19 cellular contexts compared by ENCODE assay signal in the genomic region with DNA sequence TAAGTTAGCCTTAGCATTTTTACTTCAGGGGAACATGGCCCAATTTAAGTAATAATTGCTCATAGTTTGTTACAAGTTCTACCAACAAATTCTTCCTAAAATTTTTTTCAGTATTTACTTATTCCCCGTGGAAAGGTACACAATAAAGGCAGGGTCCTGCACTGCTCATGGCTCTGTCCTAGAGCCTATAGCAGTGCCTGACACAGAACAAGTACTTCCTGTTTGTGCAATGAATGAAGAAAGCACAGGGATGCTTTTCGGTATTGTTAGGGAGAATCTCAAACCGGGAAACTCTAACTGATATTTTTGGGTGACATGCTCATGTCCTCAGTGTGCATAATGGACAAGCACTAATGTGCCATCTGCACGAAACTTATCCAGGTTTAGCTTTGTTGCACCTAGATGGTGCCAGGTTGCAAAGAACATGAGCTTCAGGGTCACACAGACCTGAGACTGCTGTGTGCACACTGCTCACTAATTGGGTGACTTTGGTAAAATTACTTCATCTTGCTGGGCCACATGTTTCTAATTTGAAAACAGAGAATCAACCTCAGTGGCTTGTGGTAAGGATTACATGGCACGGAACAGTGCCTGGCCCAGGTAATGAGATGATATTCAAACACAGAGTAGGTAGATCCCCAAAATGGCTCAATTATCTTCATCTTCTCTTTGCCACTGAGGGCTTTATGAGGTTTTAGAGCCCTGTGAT.
DNase-seq lines count a peak whose midpoint lies in the region; ATAC-seq and TF ChIP-seq lines count a peak whose summit lies in the region.
"Had no signal": no experiment of that assay in that cellular context is flagged by ENCODE, and none has a peak within 500 bp of the region (broad histone marks: within the 10 kb centered on the region; RNA-seq: fewer than 3 reads in every experiment).

No MANE protein-coding gene starts in this region.

- no peak for TF ChIP-seq CTCF in progenitor cell of endocrine pancreas (IDR thresholded peaks at IDR 0.05; ENCODE audit: unreplicated experiment)

- H3K27me3 Mint-ChIP-seq in progenitor cell of endocrine pancreas = no peaks in the 10 kb centered on the region
- H3K27me3 Mint-ChIP-seq: activated CD4-positive, alpha-beta T cell treated with anti-CD3 and anti-CD28 coated beads, Interleukin-2, amount 10 ng/mL, durations not matched to agents 7 days and 5 days had no signal

- H3K9me3 Mint-ChIP-seq in progenitor cell of endocrine pancreas (ENCODE audit: low read depth) = no peaks in the 10 kb centered on the region
- H3K9me3 Mint-ChIP-seq: activated CD4-positive, alpha-beta T cell treated with anti-CD3 and anti-CD28 coated beads, Interleukin-2, amount 10 ng/mL, durations not matched to agents 7 days and 5 days had no signal

- peaks cover 2% of the 10 kb centered on the region for H3K4me1 Mint-ChIP-seq in progenitor cell of endocrine pancreas (ENCODE audit: low read depth)
- H3K4me1 Mint-ChIP-seq: activated CD4-positive, alpha-beta T cell treated with anti-CD3 and anti-CD28 coated beads, Interleukin-2, amount 10 ng/mL, durations not matched to agents 7 days and 5 days had no signal

- no peak overlapping the region for H3K4me3 Mint-ChIP-seq in progenitor cell of endocrine pancreas (ENCODE audit: low read depth)
- H3K4me3 Mint-ChIP-seq: activated CD4-positive, alpha-beta T cell treated with anti-CD3 and anti-CD28 coated beads, Interleukin-2, amount 10 ng/mL, durations not matched to agents 7 days and 5 days had no signal

- ATAC-seq in GM18508 (IDR thresholded peaks at IDR 0.05; ENCODE audit: insufficient read depth, unreplicated experiment) (peak; percentile 92), GM19438 (IDR thresholded peaks at IDR 0.05; ENCODE audit: low read depth, unreplicated experiment) (peak; percentile 69), HG02852 (IDR thresholded peaks at IDR 0.05; ENCODE audit: unreplicated experiment) (peak; percentile 79), HG03457 (IDR thresholded peaks at IDR 0.05; ENCODE audit: unreplicated experiment) (peak; percentile 73)
- ATAC-seq: mucosa of descending colon, Right ventricle myocardium inferior had no signal

- H3K36me3 Mint-ChIP-seq in progenitor cell of endocrine pancreas (ENCODE audit: insufficient read depth) = no peaks in the 10 kb centered on the region

- H3K27ac Mint-ChIP-seq in progenitor cell of endocrine pancreas = no peak overlapping the region
- H3K27ac Mint-ChIP-seq: activated CD4-positive, alpha-beta T cell treated with anti-CD3 and anti-CD28 coated beads, Interleukin-2, amount 10 ng/mL, durations not matched to agents 7 days and 5 days had no signal

- no peak for DNase-seq in SK-N-DZ (ENCODE audit: low spot score)
- no peak for DNase-seq in putamen (ENCODE audit: low spot score)
- DNase-seq in mesenteric fat pad (ENCODE audit: low spot score) = no peak
- DNase-seq in progenitor cell of endocrine pancreas (ENCODE audit: low spot score, unreplicated experiment) = no peak
- DNase-seq: activated CD4-positive, alpha-beta T cell treated with anti-CD3 and anti-CD28 coated beads, Interleukin-2, amount 10 ng/mL, durations not matched to agents 7 days and 5 days; activated T-cell treated with anti-CD3 and anti-CD28 coated beads, Interleukin-2, amount 50 U/mL, for 48 hours; caudate nucleus; effector CD8-positive, alpha-beta T cell; hippocampal formation; mucosa of descending colon; NCI-H1048; NCI-H2171; NK-92 treated with Interleukin-12 subunit alpha and Interleukin-12 subunit beta, amount 100 ng/mL, for 24 hours; stimulated activated naive CD4-positive, alpha-beta T cell had no signal
